In the genomic region with DNA sequence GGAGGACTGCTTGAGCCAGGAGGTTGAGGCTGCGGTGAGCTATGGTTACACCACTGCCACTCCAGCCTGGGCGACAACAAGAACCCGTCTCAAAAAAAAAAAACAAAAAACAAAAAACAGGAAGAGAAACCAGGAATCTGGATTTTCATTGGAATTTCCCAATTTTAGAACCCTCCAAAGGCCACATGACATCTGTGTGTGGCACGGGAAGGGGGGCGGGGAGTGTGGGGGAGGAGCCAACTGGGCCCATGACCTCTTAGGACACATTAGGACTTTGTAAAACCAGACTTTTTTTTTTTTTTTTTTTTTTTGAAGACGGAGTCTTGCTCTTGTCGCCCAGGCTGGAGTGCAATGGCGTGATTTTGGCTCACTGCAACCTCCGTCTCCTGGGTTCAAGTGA, we compare ENCODE assay signal across 18 cellular contexts.
"Had no signal": no experiment of that assay in that cellular context is flagged by ENCODE, and none has a peak within 500 bp of the region (broad histone marks: within the 10 kb centered on the region; RNA-seq: fewer than 3 reads in every experiment).

No MANE protein-coding gene starts in this region.

- H3K27me3 Mint-ChIP-seq: activated naive CD8-positive, alpha-beta T cell treated with anti-CD3 and anti-CD28 coated beads, Interleukin-2, amount 50 U/mL, for 24 hours had no signal

- H3K9me3 Mint-ChIP-seq: activated naive CD4-positive, alpha-beta T cell treated with anti-CD3 and anti-CD28 coated beads for 36 hours; activated naive CD8-positive, alpha-beta T cell treated with anti-CD3 and anti-CD28 coated beads, Interleukin-2, amount 50 U/mL, for 24 hours; neural crest cell had no signal

- H3K4me3 Mint-ChIP-seq: activated naive CD4-positive, alpha-beta T cell treated with anti-CD3 and anti-CD28 coated beads for 36 hours; activated naive CD8-positive, alpha-beta T cell treated with anti-CD3 and anti-CD28 coated beads, Interleukin-2, amount 50 U/mL, for 24 hours; neural crest cell had no signal

- H3K9me3 ChIP-seq: prostate gland, sigmoid colon, stomach, thoracic aorta, vagina had no signal

- H3K4me1 ChIP-seq: prostate gland had no signal

- H3K27ac Mint-ChIP-seq: activated naive CD4-positive, alpha-beta T cell treated with anti-CD3 and anti-CD28 coated beads for 36 hours; activated naive CD8-positive, alpha-beta T cell treated with anti-CD3 and anti-CD28 coated beads, Interleukin-2, amount 50 U/mL, for 24 hours had no signal

- H3K27me3 ChIP-seq: cardiac muscle cell, sigmoid colon, stomach, vagina had no signal

- DNase-seq: activated CD4-positive, alpha-beta T cell treated with anti-CD3 and anti-CD28 coated beads for 1 hour; activated CD4-positive, alpha-beta T cell treated with anti-CD3 and anti-CD28 coated beads, Interleukin-2, amount 50 U/mL, for 4 hours; activated naive CD4-positive, alpha-beta T cell treated with anti-CD3 and anti-CD28 coated beads for 36 hours; activated naive CD8-positive, alpha-beta T cell treated with anti-CD3 and anti-CD28 coated beads, Interleukin-2, amount 50 U/mL, for 24 hours; activated T-cell treated with anti-CD3 and anti-CD28 coated beads for 4 hours; sigmoid colon; stimulated activated CD4-positive, alpha-beta T cell treated with anti-CD3 and anti-CD28 coated beads, Interleukin-1b, Interleukin-23, amount 100 ng/mL, for 48 hours; stomach; T-helper 1 cell; T1000 had no signal

- ATAC-seq: activated naive CD8-positive, alpha-beta T cell treated with anti-CD3 and anti-CD28 coated beads, Interleukin-2, amount 50 U/mL, for 24 hours; esophagus mucosa had no signal

- H3K4me3 ChIP-seq: cardiac muscle cell, prostate gland, sigmoid colon, stomach, thoracic aorta, vagina had no signal

- H3K4me1 Mint-ChIP-seq: activated naive CD8-positive, alpha-beta T cell treated with anti-CD3 and anti-CD28 coated beads, Interleukin-2, amount 50 U/mL, for 24 hours; neural crest cell had no signal

- H3K27ac ChIP-seq: cardiac muscle cell, prostate gland, sigmoid colon, stomach, thoracic aorta, vagina had no signal

- FAIRE-seq: endometrium, keratinocyte had no signal
